15 cellular contexts compared by ENCODE assay signal in the genomic region with DNA sequence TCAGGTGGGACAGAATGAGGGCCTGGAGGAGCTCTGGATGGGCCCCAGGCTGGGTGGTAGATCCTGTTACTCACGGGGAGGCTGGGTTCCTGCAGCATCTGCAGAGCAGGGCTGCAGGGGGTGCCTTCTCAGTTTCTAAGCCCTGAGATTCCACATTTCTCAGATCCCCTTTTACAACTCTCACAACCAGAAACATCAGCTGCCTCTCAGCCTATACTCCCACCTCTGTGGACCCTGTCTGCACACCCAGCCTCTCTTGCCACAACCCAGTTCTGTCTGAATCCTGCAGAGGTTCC. TPM values are rescaled to one million over a fixed set of nuclear protein-coding genes. Genes with fewer than 3 reads are reported as not detected.
DNase-seq lines count a peak whose midpoint lies in the region; ATAC-seq lines count a peak whose summit lies in the region.
"Had no signal": no experiment of that assay in that cellular context is flagged by ENCODE, and none has a peak within 500 bp of the region (broad histone marks: within the 10 kb centered on the region; RNA-seq: fewer than 3 reads in every experiment).

No MANE protein-coding gene starts in this region.

- H3K4me2 ChIP-seq in Karpas-422 (ENCODE audit: low read depth, low read length, poor library complexity, severe bottlenecking): peak overlapping the region; percentile 53

- no peaks in the 10 kb centered on the region for H3K36me3 ChIP-seq in Karpas-422 (ENCODE audit: insufficient read depth, low read length)
- H3K36me3 ChIP-seq: adrenal gland, colonic mucosa, esophagus squamous epithelium had no signal

- H2AFZ ChIP-seq in Karpas-422 (ENCODE audit: low read length): no peak overlapping the region

- H3K4me3 ChIP-seq in Karpas-422 (ENCODE audit: low read length): peak overlapping the region; percentile 37
- H3K4me3 ChIP-seq: adrenal gland, colonic mucosa, esophagus squamous epithelium, lung had no signal

- no peaks in the 10 kb centered on the region for H3K9me2 ChIP-seq in Karpas-422 (replicated peaks; ENCODE audit: insufficient read depth, low read length)

- peak overlapping the region; percentile 41 for H3K9ac ChIP-seq in Karpas-422 (ENCODE audit: low read length)

- H3K27me3 ChIP-seq in Karpas-422 (ENCODE audit: low read length): no peaks in the 10 kb centered on the region
- H3K27me3 ChIP-seq: adrenal gland, colonic mucosa had no signal

- ATAC-seq in GM19351 (IDR thresholded peaks at IDR 0.05; ENCODE audit: unreplicated experiment) (peak; percentile 82), HG02610 (IDR thresholded peaks at IDR 0.05; ENCODE audit: unreplicated experiment) (peak; percentile 67)

- DNase-seq in Karpas-422 (no peak), T-helper 1 cell (no peak), HK-2 (ENCODE audit: unreplicated experiment) (no peak)
- DNase-seq in activated CD4-positive, alpha-beta T cell treated with anti-CD3 and anti-CD28 coated beads, Interleukin-2, amount 50 U/mL, for 1 hour: no peak
- DNase-seq: activated CD4-positive, CD25-positive, alpha-beta regulatory T cell; activated T-cell treated with anti-CD3 and anti-CD28 coated beads for 4 hours; adrenal gland; CD4-positive, alpha-beta T cell; colonic mucosa; esophagus squamous epithelium; NCI-H2081 had no signal

- no peaks in the 10 kb centered on the region for H4K20me1 ChIP-seq in Karpas-422 (ENCODE audit: insufficient read depth, low read depth, low read length)

- H3K4me1 ChIP-seq in Karpas-422 (ENCODE audit: low read length): peaks cover 27% of the 10 kb centered on the region
- H3K4me1 ChIP-seq: colonic mucosa had no signal

- H3K79me2 ChIP-seq in Karpas-422 (ENCODE audit: low read length): no peaks in the 10 kb centered on the region

- H3K27ac ChIP-seq in Karpas-422 (ENCODE audit: low read length): peak overlapping the region; percentile 49
- peak overlapping the region; percentile 90 for H3K27ac ChIP-seq in temporal lobe (ENCODE audit: low read depth, low read length)
- H3K27ac ChIP-seq: adrenal gland, colonic mucosa, esophagus squamous epithelium had no signal

- no peaks in the 10 kb centered on the region for H3K9me3 ChIP-seq in Karpas-422 (ENCODE audit: low read length)
- H3K9me3 ChIP-seq: adrenal gland, colonic mucosa, esophagus squamous epithelium had no signal

RNA-seq across cellular contexts. Expression of a gene that starts 56.8 kb away (rescaled TPM):
- 25.9 and 35.0 TPM in 2 replicates for total RNA-seq in Karpas-422 (2014; rRNA removed; shearing (Covaris generic); ENCODE audit: low replicate concordance)
- total RNA-seq in temporal lobe: 3.0 TPM
- total RNA-seq: CD4-positive, alpha-beta T cell had no signal
